24 cellular contexts compared by ENCODE assay signal in the genomic region with DNA sequence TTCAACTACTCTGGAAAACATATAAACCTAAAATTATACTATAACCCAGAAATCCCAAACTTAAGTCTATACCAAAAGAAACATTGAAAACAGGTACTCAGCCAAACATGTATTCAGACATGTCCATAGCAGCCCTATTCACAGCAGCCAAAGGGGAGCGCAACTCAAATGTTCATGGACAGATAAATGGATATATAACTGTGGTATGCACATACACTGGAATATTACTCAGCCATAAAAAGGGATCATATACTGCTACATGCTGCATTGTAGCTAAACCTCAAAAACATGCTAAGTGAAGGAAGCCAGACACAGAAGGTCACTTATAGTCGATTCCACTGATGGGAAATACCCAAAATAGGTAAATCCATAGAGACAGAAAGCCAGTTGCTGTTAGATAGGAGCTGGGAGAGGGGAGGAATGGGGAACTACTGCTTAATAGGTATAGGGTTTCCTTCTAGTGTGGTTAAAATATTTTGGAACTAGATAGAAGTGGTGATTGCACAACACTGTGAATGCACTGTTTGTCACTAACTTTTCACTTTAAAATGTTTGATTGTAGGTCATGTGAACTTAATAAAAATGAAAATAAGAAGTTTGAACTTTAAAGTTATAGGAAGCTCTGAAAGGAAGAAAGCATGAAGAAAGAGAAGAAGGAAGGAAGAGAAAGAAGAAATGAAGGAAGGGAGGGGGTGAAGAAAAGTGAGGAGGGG.
"Had no signal": no experiment of that assay in that cellular context is flagged by ENCODE, and none has a peak within 500 bp of the region (broad histone marks: within the 10 kb centered on the region; RNA-seq: fewer than 3 reads in every experiment).

No MANE protein-coding gene starts in this region.

- H3K27me3 Mint-ChIP-seq: naive B cell had no signal

- FAIRE-seq: endothelial cell of umbilical vein, islet of Langerhans, keratinocyte had no signal

- H3K36me3 ChIP-seq: esophagus muscularis mucosa, gastrocnemius medialis, heart right ventricle, left lung, lower lobe of right lung had no signal

- H3K27me3 ChIP-seq: dorsolateral prefrontal cortex, esophagus muscularis mucosa, gastrocnemius medialis, heart right ventricle, left lung had no signal

- H3K27ac Mint-ChIP-seq: mesothelial cell of epicardium, naive B cell had no signal

- ATAC-seq: gastrocnemius medialis, heart right ventricle, left cardiac atrium, left lung, left ventricle myocardium superior, lower lobe of right lung, mucosa of descending colon had no signal

- H3K4me1 Mint-ChIP-seq: mesothelial cell of epicardium, naive B cell had no signal

- H3K36me3 Mint-ChIP-seq: mesothelial cell of epicardium had no signal

- DNase-seq: dermis blood vessel endothelial cell; dorsolateral prefrontal cortex; effector CD4-positive, alpha-beta T cell; effector memory CD4-positive, alpha-beta T cell; foreskin fibroblast; foreskin melanocyte; gastrocnemius medialis; glutamatergic neuron; head of caudate nucleus; heart right ventricle; hippocampal formation; left cardiac atrium; left lung; left ventricle myocardium superior; lower lobe of right lung; mesenchymal stem cell; mucosa of descending colon; naive B cell had no signal

- H3K27ac ChIP-seq: coronary artery, dorsolateral prefrontal cortex, esophagus muscularis mucosa, gastrocnemius medialis, heart right ventricle, left lung, lower lobe of right lung had no signal

- H3K4me3 Mint-ChIP-seq: mesothelial cell of epicardium, naive B cell had no signal

- H3K9me3 ChIP-seq: gastrocnemius medialis, lower lobe of right lung, mucosa of descending colon had no signal

- H3K4me3 ChIP-seq: coronary artery, dorsolateral prefrontal cortex, esophagus muscularis mucosa, gastrocnemius medialis, heart right ventricle, left lung, lower lobe of right lung, mucosa of descending colon had no signal

- H3K4me1 ChIP-seq: esophagus muscularis mucosa, gastrocnemius medialis, left lung, lower lobe of right lung had no signal
